ENCODE assay signal across 1 cellular context in the genomic region with DNA sequence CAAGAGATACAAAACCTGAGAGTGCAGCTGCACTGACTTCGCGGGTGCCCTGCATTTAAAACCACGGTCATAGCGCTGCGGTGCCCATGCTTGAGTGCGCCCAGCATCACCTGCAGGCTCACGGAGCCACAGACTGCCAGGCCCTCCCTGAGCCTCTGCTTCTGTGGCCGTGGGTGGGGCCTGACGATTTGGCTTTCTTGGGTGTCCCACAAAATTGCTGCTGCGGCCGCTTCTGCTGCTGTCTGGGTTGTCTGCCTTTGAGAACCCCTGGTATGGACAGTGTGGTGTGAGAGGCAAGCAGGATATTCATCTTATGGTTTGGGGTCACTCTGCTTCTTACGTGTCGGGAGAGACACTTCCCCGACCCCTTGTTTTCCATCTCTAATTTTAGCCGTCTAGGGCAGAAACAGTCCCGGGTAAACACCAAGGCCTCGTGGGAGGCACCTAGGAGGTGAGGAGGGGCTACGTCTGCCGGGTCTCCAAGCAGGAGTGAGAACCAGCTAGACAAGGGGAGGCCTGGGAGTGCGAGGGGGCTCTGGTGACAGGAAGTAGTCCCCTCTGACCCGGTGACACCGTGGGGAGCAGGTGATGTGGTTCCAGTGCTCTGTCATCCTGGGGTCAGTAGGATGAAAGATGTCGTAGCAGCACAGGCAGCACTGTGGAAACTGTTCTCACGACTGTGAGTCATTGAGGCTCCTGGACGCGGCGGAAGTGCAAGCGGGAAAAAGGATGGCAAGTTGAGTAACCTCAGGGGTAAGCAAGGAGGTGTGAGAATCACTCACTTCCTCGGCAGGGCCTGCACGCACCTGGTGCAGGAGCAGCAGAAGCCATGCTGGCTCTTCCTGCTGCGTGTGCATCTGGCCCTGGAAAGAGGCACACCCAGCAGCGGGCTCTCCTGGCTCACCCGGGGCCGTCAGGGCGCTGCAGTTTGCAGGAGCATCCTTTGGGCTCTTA.
TF ChIP-seq lines count a peak whose summit lies in the region.

No MANE protein-coding gene starts in this region.

TF ChIP-seq in GM23338, 12 proteins besides CTCF, POLR2A, EP300 and RAD21 (continued from another document):
- no peak for TF ChIP-seq POLR2AphosphoS5 (IDR thresholded peaks at IDR 0.05; ENCODE audit: low read depth)
- no peak for TF ChIP-seq CREB1 (CRISPR knock-in tag; IDR thresholded peaks at IDR 0.05; ENCODE audit: low read depth)
- TF ChIP-seq, protein P1, sequence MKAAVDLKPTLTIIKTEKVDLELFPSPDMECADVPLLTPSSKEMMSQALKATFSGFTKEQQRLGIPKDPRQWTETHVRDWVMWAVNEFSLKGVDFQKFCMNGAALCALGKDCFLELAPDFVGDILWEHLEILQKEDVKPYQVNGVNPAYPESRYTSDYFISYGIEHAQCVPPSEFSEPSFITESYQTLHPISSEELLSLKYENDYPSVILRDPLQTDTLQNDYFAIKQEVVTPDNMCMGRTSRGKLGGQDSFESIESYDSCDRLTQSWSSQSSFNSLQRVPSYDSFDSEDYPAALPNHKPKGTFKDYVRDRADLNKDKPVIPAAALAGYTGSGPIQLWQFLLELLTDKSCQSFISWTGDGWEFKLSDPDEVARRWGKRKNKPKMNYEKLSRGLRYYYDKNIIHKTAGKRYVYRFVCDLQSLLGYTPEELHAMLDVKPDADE (IDR thresholded peaks at IDR 0.05) = no peak
- no peak for TF ChIP-seq NANOG (IDR thresholded peaks at IDR 0.05; ENCODE audit: borderline replicate concordance)
- TF ChIP-seq ZNF331 (CRISPR knock-in tag; IDR thresholded peaks at IDR 0.05; ENCODE audit: low read depth) = no peak
- TF ChIP-seq STAT1 (IDR thresholded peaks at IDR 0.05; ENCODE audit: unreplicated experiment) = no peak
- TF ChIP-seq, protein P2, sequence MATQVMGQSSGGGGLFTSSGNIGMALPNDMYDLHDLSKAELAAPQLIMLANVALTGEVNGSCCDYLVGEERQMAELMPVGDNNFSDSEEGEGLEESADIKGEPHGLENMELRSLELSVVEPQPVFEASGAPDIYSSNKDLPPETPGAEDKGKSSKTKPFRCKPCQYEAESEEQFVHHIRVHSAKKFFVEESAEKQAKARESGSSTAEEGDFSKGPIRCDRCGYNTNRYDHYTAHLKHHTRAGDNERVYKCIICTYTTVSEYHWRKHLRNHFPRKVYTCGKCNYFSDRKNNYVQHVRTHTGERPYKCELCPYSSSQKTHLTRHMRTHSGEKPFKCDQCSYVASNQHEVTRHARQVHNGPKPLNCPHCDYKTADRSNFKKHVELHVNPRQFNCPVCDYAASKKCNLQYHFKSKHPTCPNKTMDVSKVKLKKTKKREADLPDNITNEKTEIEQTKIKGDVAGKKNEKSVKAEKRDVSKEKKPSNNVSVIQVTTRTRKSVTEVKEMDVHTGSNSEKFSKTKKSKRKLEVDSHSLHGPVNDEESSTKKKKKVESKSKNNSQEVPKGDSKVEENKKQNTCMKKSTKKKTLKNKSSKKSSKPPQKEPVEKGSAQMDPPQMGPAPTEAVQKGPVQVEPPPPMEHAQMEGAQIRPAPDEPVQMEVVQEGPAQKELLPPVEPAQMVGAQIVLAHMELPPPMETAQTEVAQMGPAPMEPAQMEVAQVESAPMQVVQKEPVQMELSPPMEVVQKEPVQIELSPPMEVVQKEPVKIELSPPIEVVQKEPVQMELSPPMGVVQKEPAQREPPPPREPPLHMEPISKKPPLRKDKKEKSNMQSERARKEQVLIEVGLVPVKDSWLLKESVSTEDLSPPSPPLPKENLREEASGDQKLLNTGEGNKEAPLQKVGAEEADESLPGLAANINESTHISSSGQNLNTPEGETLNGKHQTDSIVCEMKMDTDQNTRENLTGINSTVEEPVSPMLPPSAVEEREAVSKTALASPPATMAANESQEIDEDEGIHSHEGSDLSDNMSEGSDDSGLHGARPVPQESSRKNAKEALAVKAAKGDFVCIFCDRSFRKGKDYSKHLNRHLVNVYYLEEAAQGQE (IDR thresholded peaks at IDR 0.05; ENCODE audit: unreplicated experiment) = no peak
- no peak for TF ChIP-seq EZH2phosphoT487 (IDR thresholded peaks at IDR 0.05; ENCODE audit: unreplicated experiment)
- no peak for TF ChIP-seq ZNF114 (CRISPR knock-in tag; IDR thresholded peaks at IDR 0.05)
- no peak for TF ChIP-seq JUNB (IDR thresholded peaks at IDR 0.05; ENCODE audit: unreplicated experiment)
- no peak for TF ChIP-seq EZH2 (IDR thresholded peaks at IDR 0.05; ENCODE audit: low read depth, unreplicated experiment)
